18 cellular contexts compared by ENCODE assay signal in the genomic region with DNA sequence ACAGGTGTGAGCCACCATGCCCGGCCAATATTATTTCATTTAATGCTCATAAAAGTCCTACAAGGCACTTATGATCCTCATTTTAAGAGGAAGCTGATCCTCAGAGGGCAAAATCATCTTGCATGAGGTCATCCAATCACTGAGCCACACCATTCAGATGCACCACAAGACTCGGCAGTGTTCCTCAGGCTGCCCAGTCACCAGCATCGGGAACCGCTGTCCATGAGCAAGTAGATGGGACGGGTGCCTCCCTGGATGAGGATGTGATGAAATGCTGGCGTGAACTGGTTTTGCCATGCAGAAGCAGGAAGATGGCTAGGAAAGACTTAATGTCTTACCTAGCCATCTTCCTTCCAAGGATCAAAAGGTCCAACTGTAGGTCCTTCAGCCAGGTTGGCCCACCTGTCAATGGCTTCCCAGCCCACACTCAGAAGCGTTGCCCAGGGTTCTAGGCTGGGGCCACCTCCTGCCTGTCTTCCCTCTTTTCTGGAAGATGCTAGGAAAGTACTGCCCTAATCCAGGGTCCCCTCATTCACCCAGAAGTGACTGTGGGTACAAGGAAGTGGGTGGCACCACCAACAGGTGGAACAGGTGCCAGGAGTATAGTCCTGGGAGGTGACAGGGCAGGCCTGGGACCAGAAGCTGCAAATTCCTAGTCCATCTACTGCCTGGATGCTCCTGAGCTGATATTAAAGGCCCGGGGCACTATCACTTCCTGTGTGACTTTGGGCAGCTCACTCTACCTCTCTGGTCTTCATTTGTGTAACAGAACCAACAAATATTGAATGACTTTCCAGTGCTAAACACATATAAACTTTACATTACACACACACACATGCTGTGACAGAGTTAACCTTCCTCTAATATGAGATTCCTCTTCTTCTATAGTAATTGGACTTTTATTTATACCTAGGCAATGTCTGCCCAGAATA. TPM values are rescaled to one million over a fixed set of nuclear protein-coding genes. Genes with fewer than 3 reads are reported as not detected.
"Had no signal": no experiment of that assay in that cellular context is flagged by ENCODE, and none has a peak within 500 bp of the region (broad histone marks: within the 10 kb centered on the region; RNA-seq: fewer than 3 reads in every experiment).

No MANE protein-coding gene starts in this region.

- FAIRE-seq: islet of Langerhans, pancreas, urothelium cell line had no signal

- H3K9me3 Mint-ChIP-seq: activated T-helper 2 cell treated with anti-CD3 and anti-CD28 coated beads, Interferon-gamma antibody, Interleukin-2, Interleukin-4, amounts not matched to agents 10 μg/mL and 5 μg/mL and 100 μg/mL, durations not matched to agents 14 hours and 24 hours and 36 hours; central memory CD8-positive, alpha-beta T cell; neural crest cell; stimulated activated naive CD8-positive, alpha-beta T cell treated with anti-CD3 and anti-CD28 coated beads, Interleukin-15, amount 100 ng/mL, for 72 hours had no signal

- DNase-seq: activated CD4-positive, alpha-beta T cell treated with anti-CD3 and anti-CD28 coated beads, Interleukin-2, amount 50 U/mL, for 1 hour; activated naive CD4-positive, alpha-beta T cell treated with anti-CD3 and anti-CD28 coated beads, Interleukin-2, amount 50 U/mL, for 16 hours; adrenal gland; dermis blood vessel endothelial cell; esophagus squamous epithelium; foreskin keratinocyte; left ventricle myocardium inferior; pancreas; stimulated activated CD4-positive, alpha-beta T cell treated with anti-CD3 and anti-CD28 coated beads, Interleukin-15, amount 100 ng/mL, for 24 hours; stimulated activated CD4-positive, alpha-beta T cell treated with anti-CD3 and anti-CD28 coated beads, Interleukin-4, amount 100 ng/mL, for 4 hours; stimulated activated naive CD8-positive, alpha-beta T cell treated with anti-CD3 and anti-CD28 coated beads, Interleukin-15, amount 100 ng/mL, for 72 hours; T-helper 2 cell had no signal

- H3K27ac Mint-ChIP-seq: activated T-helper 2 cell treated with anti-CD3 and anti-CD28 coated beads, Interferon-gamma antibody, Interleukin-2, Interleukin-4, amounts not matched to agents 10 μg/mL and 5 μg/mL and 100 μg/mL, durations not matched to agents 14 hours and 24 hours and 36 hours; stimulated activated naive CD8-positive, alpha-beta T cell treated with anti-CD3 and anti-CD28 coated beads, Interleukin-15, amount 100 ng/mL, for 72 hours had no signal

- H3K4me3 ChIP-seq: adrenal gland, body of pancreas, esophagus squamous epithelium, left ventricle myocardium inferior, pancreas had no signal

- H3K27me3 Mint-ChIP-seq: central memory CD8-positive, alpha-beta T cell; stimulated activated naive CD8-positive, alpha-beta T cell treated with anti-CD3 and anti-CD28 coated beads, Interleukin-15, amount 100 ng/mL, for 72 hours had no signal

- H3K4me3 Mint-ChIP-seq: central memory CD8-positive, alpha-beta T cell; neural crest cell; stimulated activated naive CD8-positive, alpha-beta T cell treated with anti-CD3 and anti-CD28 coated beads, Interleukin-15, amount 100 ng/mL, for 72 hours had no signal

RNA-seq across cellular contexts. Expression of gene CRYBA1, which starts 32.2 kb away (rescaled TPM):
- polyA plus RNA-seq: adrenal gland, foreskin keratinocyte, pancreas had no signal
